In genomic region chr20:23683281-23683680, GRCh38 we compare ENCODE assay signal across 6 cellular contexts. TPM values are rescaled to one million over a fixed set of nuclear protein-coding genes. Genes with fewer than 3 reads are reported as not detected.
"Had no signal": no experiment of that assay in that cellular context is flagged by ENCODE, and none has a peak within 500 bp of the region (broad histone marks: within the 10 kb centered on the region; RNA-seq: fewer than 3 reads in every experiment).

No MANE protein-coding gene starts in this region.

- H3K27ac Mint-ChIP-seq: GM23338, H9 had no signal

- ATAC-seq: GM23338, K562 had no signal

- H3K4me3 Mint-ChIP-seq: GM23338, H9 had no signal

- H3K4me1 Mint-ChIP-seq: GM23338 had no signal

- DNase-seq: H9, HCEC 1CT, IMR-90 had no signal

- H2AFZ ChIP-seq: GM23338 had no signal

- H3K4me2 ChIP-seq: GM23338 had no signal

- H3K9me3 Mint-ChIP-seq: GM23338, H9 had no signal

- H3K4me3 ChIP-seq: GM23338, K562 had no signal

RNA-seq across cellular contexts. Expression of gene CST4, which starts 5.6 kb away (rescaled TPM):
- total RNA-seq: GM23338, H1, H9, IMR-90, K562 had no signal
- polyA plus RNA-seq: GM23338, H1, IMR-90, K562 had no signal
